Comparison of ENCODE assay signal across 33 cellular contexts in the genomic region with DNA sequence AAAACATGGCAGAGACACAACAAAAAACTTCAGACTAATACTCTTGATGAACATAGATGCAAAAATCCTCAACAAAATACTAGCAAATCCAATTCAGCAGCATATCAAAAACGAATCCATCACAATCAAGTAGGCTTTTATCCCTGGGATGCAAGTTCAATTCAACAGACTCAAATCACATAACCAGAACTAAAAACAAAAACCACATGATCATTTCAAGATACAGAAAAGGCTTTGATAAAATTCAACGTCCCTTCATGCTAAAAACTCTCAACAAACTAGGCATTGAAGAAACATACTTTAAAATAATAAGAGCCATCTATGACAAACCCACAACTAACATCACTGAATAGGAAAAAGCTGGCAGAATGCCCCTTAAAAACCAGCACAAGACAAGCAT.
"Had no signal": no experiment of that assay in that cellular context is flagged by ENCODE, and none has a peak within 500 bp of the region (broad histone marks: within the 10 kb centered on the region; RNA-seq: fewer than 3 reads in every experiment).

No MANE protein-coding gene starts in this region.

- DNase-seq: Karpas-422, Kasumi-1, KG1, MG63, MM.1S, MV-4-11, NCI-H1048, NCI-H1092, NCI-H1092 treated with DMSO at 0.1 percent for 48 hours, NCI-H1105, NCI-H1105 treated with DMSO at 0.1 percent for 48 hours, NCI-H1417, NCI-H1417 treated with DMSO at 0.1 percent for 48 hours, NCI-H1436, NCI-H1436 treated with DMSO at 0.1 percent for 48 hours, NCI-H146, NCI-H1694, NCI-H1694 treated with DMSO at 0.1 percent for 48 hours, NCI-H187, NCI-H187 treated with DMSO at 0.1 percent for 48 hours, NCI-H1930, NCI-H2029, NCI-H2029 treated with DMSO at 0.1 percent for 48 hours, NCI-H2081, NCI-H2081 treated with DMSO at 0.1 percent for 48 hours, NCI-H2107, NCI-H2171, NCI-H2171 treated with DMSO at 0.1 percent for 48 hours, NCI-H2227 treated with DMSO at 0.1 percent for 48 hours, NCI-H226, NCI-H345, NCI-H446, NCI-H446 treated with DMSO at 0.1 percent for 48 hours had no signal
